ENCODE assay signal across 8 cellular contexts in genomic region chr19:28710278-28710677, GRCh38.
DNase-seq lines count a peak whose midpoint lies in the region; ATAC-seq, FAIRE-seq and TF ChIP-seq lines count a peak whose summit lies in the region.

No MANE protein-coding gene starts in this region.

- H3K36me3 ChIP-seq in keratinocyte (ENCODE audit: control insufficient read depth in 2 of 2, extremely low read depth in 1 of 2, insufficient read depth in 2 of 2, low read length in 2 of 2) (no peaks in the 10 kb centered on the region), upper lobe of right lung (no peaks in the 10 kb centered on the region)

- H3K9me1 ChIP-seq in keratinocyte (ENCODE audit: control insufficient read depth, extremely low read depth, insufficient read depth, low read length), result no peaks in the 10 kb centered on the region

- H3K4me1 ChIP-seq in keratinocyte (ENCODE audit: control insufficient read depth, extremely low read depth, insufficient read depth, low read length) (peaks cover 2% of the 10 kb centered on the region), upper lobe of right lung (no peaks in the 10 kb centered on the region)

- H3K79me2 ChIP-seq in keratinocyte (ENCODE audit: control insufficient read depth, insufficient read depth, low read length), result no peaks in the 10 kb centered on the region

- dilution Hi-C loops in keratinocyte (cut with MboI; ENCODE audit: extremely low pct_ligation_motif_present, low sequenced_read_pairs), result no loop called here

- no peaks in the 10 kb centered on the region for H4K20me1 ChIP-seq in keratinocyte (ENCODE audit: control insufficient read depth, extremely low read depth, insufficient read depth, low read length)

- peak; percentile 51 for TF ChIP-seq CTCF in GM12872 (IDR thresholded peaks at IDR 0.05; ENCODE audit: insufficient read depth, low read depth, low read length)
- TF ChIP-seq CTCF in astrocyte of the cerebellum (IDR thresholded peaks at IDR 0.05; ENCODE audit: low read depth, low read length, missing control alignments), result peak; percentile 30
- TF ChIP-seq CTCF in keratinocyte (optimal IDR thresholded peaks at IDR 0.05 in 1 of 3, IDR thresholded peaks at IDR 0.05 in 1 of 3, conservative IDR thresholded peaks at IDR 0.05 in 1 of 3; ENCODE audit: extremely low read depth in 1 of 3, insufficient read depth in 2 of 3, low read length in 3 of 3), result peak in 2 of 3 experiments; percentile 27 to 58
- TF ChIP-seq CTCF in upper lobe of right lung (IDR thresholded peaks at IDR 0.05), result peak; percentile 77

- peak; percentile 61 for ATAC-seq in upper lobe of right lung
- no peak for ATAC-seq in GM21825 (IDR thresholded peaks at IDR 0.05; ENCODE audit: unreplicated experiment)

- no peak overlapping the region for H2AFZ ChIP-seq in keratinocyte (ENCODE audit: control insufficient read depth, low read length)

- in situ Hi-C loops in astrocyte of the cerebellum (cut with HindIII; ENCODE audit: low sequenced_read_pairs), result no loop called here

- no peak overlapping the region for H3K4me2 ChIP-seq in keratinocyte (ENCODE audit: control insufficient read depth, extremely low read depth, insufficient read depth, low read depth, low read length)

- peak; percentile 96 for FAIRE-seq in A204.1 (lab: Jason Lieb, UNC)
- peak; percentile 23 for FAIRE-seq in keratinocyte (lab: Jason Lieb, UNC)

- DNase-seq in NCI-H2196 (lab: John Stamatoyannopoulos, UW; ENCODE audit: unreplicated experiment), result peak; percentile 71
- peak; percentile 70 for DNase-seq in astrocyte of the cerebellum (ENCODE audit: low read depth)
- peak; percentile 30 for DNase-seq in keratinocyte (ENCODE audit: low read depth, low spot score)
- no peak for DNase-seq in upper lobe of right lung
- no peak for DNase-seq in activated CD4-positive, alpha-beta T cell treated with anti-CD3 and anti-CD28 coated beads, Interleukin-2, amount 50 U/mL, for 1 hour

- H3K27ac ChIP-seq in keratinocyte (ENCODE audit: control insufficient read depth, insufficient read depth, low read length) (no peak overlapping the region), upper lobe of right lung (no peak overlapping the region)

- intact Hi-C loops in upper lobe of right lung (cut with DNase I), result no loop called here

- H3K27me3 ChIP-seq in keratinocyte (ENCODE audit: control insufficient read depth, extremely low read depth, insufficient read depth, low read length) (no peaks in the 10 kb centered on the region), upper lobe of right lung (no peaks in the 10 kb centered on the region)

- H3K9me3 ChIP-seq in keratinocyte (ENCODE audit: control insufficient read depth, low read depth, low read length), result no peaks in the 10 kb centered on the region
- H3K9me3 ChIP-seq in upper lobe of right lung, result no peaks in the 10 kb centered on the region

- no peak overlapping the region for H3K9ac ChIP-seq in keratinocyte (ENCODE audit: control insufficient read depth, extremely low read depth, insufficient read depth, low read length)

- no peak overlapping the region for H3K4me3 ChIP-seq in astrocyte of the cerebellum (ENCODE audit: low read depth, low read length)
- H3K4me3 ChIP-seq in keratinocyte (ENCODE audit: control insufficient read depth in 2 of 3, extremely low read depth in 1 of 3, insufficient read depth in 2 of 3, low read depth in 1 of 3, low read length in 3 of 3), result no peak overlapping the region
- H3K4me3 ChIP-seq in upper lobe of right lung, result no peak overlapping the region

Comparison
In these comparisons a context has a peak if more than half of its experiments do, and no peak if none do; other contexts are left out.
1. DNase-seq: peak in NCI-H2196 (single experiment), astrocyte of the cerebellum (single experiment) and keratinocyte (single experiment); none in upper lobe of right lung (single experiment) and activated CD4-positive, alpha-beta T cell treated with anti-CD3 and anti-CD28 coated beads, Interleukin-2, amount 50 U/mL, for 1 hour (single experiment).
2. Peak in every context shown above with its lines, with median percentiles within 50 percentile points of each other: CTCF ChIP-seq.